16 cellular contexts compared by ENCODE assay signal in genomic region chr7:40268836-40269235, GRCh38.
A peak's percentile ranks its signal among the peaks of the same experiment; 100 is the strongest.
DNase-seq lines count a peak whose midpoint lies in the region; ATAC-seq lines count a peak whose summit lies in the region.
"Had no signal": no experiment of that assay in that cellular context is flagged by ENCODE, and none has a peak within 500 bp of the region (broad histone marks: within the 10 kb centered on the region; RNA-seq: fewer than 3 reads in every experiment).

No MANE protein-coding gene starts in this region.

- H3K9me3 Mint-ChIP-seq in dendritic cell treated with granulocyte-macrophage colony-stimulating factor and Interleukin-4, amounts not matched to agents 40 ng/mL and 50 ng/mL, for 4 days = no peaks in the 10 kb centered on the region
- H3K9me3 Mint-ChIP-seq in stimulated activated effector memory CD8-positive, alpha-beta T cell treated with anti-CD3 and anti-CD28 coated beads, Interleukin-12 subunit alpha, Interleukin-12 subunit beta, amount 100 ng/mL, for 72 hours = no peaks in the 10 kb centered on the region
- H3K9me3 Mint-ChIP-seq: activated naive CD8-positive, alpha-beta T cell treated with anti-CD3 and anti-CD28 coated beads for 36 hours; activated T-cell treated with anti-CD3 and anti-CD28 coated beads, Interleukin-2, amount 50 U/mL, for 72 hours; mesothelial cell of epicardium had no signal

- DNase-seq in NOMO-1 (lab: John Stamatoyannopoulos, UW; ENCODE audit: unreplicated experiment in 2 of 2) (peak; percentile 84 to 99), pons (ENCODE audit: low spot score) (peak; percentile 69), NCI-H82 (lab: John Stamatoyannopoulos, UW) (no peak)
- no peak for DNase-seq in stimulated activated effector memory CD8-positive, alpha-beta T cell treated with anti-CD3 and anti-CD28 coated beads, Interleukin-12 subunit alpha, Interleukin-12 subunit beta, amount 100 ng/mL, for 72 hours (ENCODE audit: low spot score in 2 of 2)
- no peak for DNase-seq in stimulated activated CD4-positive, alpha-beta T cell treated with anti-CD3 and anti-CD28 coated beads, Interleukin-12 subunit alpha, Interleukin-12 subunit beta, amount 100 ng/mL, for 4 hours
- DNase-seq: activated CD4-positive, CD25-positive, alpha-beta regulatory T cell; activated CD8-positive, alpha-beta memory T cell treated with anti-CD3 and anti-CD28 coated beads for 24 hours; activated naive CD8-positive, alpha-beta T cell treated with anti-CD3 and anti-CD28 coated beads for 36 hours; activated T-cell treated with anti-CD3 and anti-CD28 coated beads, Interleukin-2, amount 50 U/mL, for 72 hours; Caco-2; kidney had no signal

- no peaks in the 10 kb centered on the region for H3K27me3 Mint-ChIP-seq in dendritic cell treated with granulocyte-macrophage colony-stimulating factor and Interleukin-4, amounts not matched to agents 40 ng/mL and 50 ng/mL, for 4 days
- H3K27me3 Mint-ChIP-seq: activated naive CD8-positive, alpha-beta T cell treated with anti-CD3 and anti-CD28 coated beads for 36 hours had no signal

- intact Hi-C loops in dendritic cell treated with granulocyte-macrophage colony-stimulating factor and Interleukin-4, amounts not matched to agents 40 ng/mL and 50 ng/mL, for 4 days (cut with micrococcal nuclease) = no loop called here

- peaks cover 9% of the 10 kb centered on the region for H3K4me1 Mint-ChIP-seq in dendritic cell treated with granulocyte-macrophage colony-stimulating factor and Interleukin-4, amounts not matched to agents 40 ng/mL and 50 ng/mL, for 4 days (ENCODE audit: low read depth)
- H3K4me1 Mint-ChIP-seq in stimulated activated effector memory CD8-positive, alpha-beta T cell treated with anti-CD3 and anti-CD28 coated beads, Interleukin-12 subunit alpha, Interleukin-12 subunit beta, amount 100 ng/mL, for 72 hours = peaks cover 2% of the 10 kb centered on the region

- peak overlapping the region; percentile 39 for H3K4me3 Mint-ChIP-seq in dendritic cell treated with granulocyte-macrophage colony-stimulating factor and Interleukin-4, amounts not matched to agents 40 ng/mL and 50 ng/mL, for 4 days
- no peak overlapping the region for H3K4me3 Mint-ChIP-seq in stimulated activated effector memory CD8-positive, alpha-beta T cell treated with anti-CD3 and anti-CD28 coated beads, Interleukin-12 subunit alpha, Interleukin-12 subunit beta, amount 100 ng/mL, for 72 hours
- H3K4me3 Mint-ChIP-seq: activated naive CD8-positive, alpha-beta T cell treated with anti-CD3 and anti-CD28 coated beads for 36 hours; activated T-cell treated with anti-CD3 and anti-CD28 coated beads, Interleukin-2, amount 50 U/mL, for 72 hours; mesothelial cell of epicardium had no signal

- H3K36me3 Mint-ChIP-seq in dendritic cell treated with granulocyte-macrophage colony-stimulating factor and Interleukin-4, amounts not matched to agents 40 ng/mL and 50 ng/mL, for 4 days (ENCODE audit: low read depth) = no peaks in the 10 kb centered on the region
- H3K36me3 Mint-ChIP-seq in stimulated activated effector memory CD8-positive, alpha-beta T cell treated with anti-CD3 and anti-CD28 coated beads, Interleukin-12 subunit alpha, Interleukin-12 subunit beta, amount 100 ng/mL, for 72 hours = no peaks in the 10 kb centered on the region
- H3K36me3 Mint-ChIP-seq: activated naive CD8-positive, alpha-beta T cell treated with anti-CD3 and anti-CD28 coated beads for 36 hours; mesothelial cell of epicardium had no signal

- peak overlapping the region; percentile 79 for H3K27ac Mint-ChIP-seq in dendritic cell treated with granulocyte-macrophage colony-stimulating factor and Interleukin-4, amounts not matched to agents 40 ng/mL and 50 ng/mL, for 4 days
- no peak overlapping the region for H3K27ac Mint-ChIP-seq in stimulated activated effector memory CD8-positive, alpha-beta T cell treated with anti-CD3 and anti-CD28 coated beads, Interleukin-12 subunit alpha, Interleukin-12 subunit beta, amount 100 ng/mL, for 72 hours
- H3K27ac Mint-ChIP-seq: activated naive CD8-positive, alpha-beta T cell treated with anti-CD3 and anti-CD28 coated beads for 36 hours; activated T-cell treated with anti-CD3 and anti-CD28 coated beads, Interleukin-2, amount 50 U/mL, for 72 hours; mesothelial cell of epicardium had no signal

- peak; percentile 67 for ATAC-seq in GM18520 (IDR thresholded peaks at IDR 0.05; ENCODE audit: unreplicated experiment)
- no peak for ATAC-seq in stimulated activated effector memory CD8-positive, alpha-beta T cell treated with anti-CD3 and anti-CD28 coated beads, Interleukin-12 subunit alpha, Interleukin-12 subunit beta, amount 100 ng/mL, for 72 hours
- ATAC-seq: activated T-cell treated with anti-CD3 and anti-CD28 coated beads, Interleukin-2, amount 50 U/mL, for 72 hours; body of pancreas; HCT116 had no signal

Comparison
In these comparisons a context has a peak if more than half of its experiments do, and no peak if none do; other contexts are left out.
1. DNase-seq: peak in NOMO-1 (2 of 2) and pons (single experiment); none in NCI-H82 (single experiment), stimulated activated effector memory CD8-positive, alpha-beta T cell treated with anti-CD3 and anti-CD28 coated beads, Interleukin-12 subunit alpha, Interleukin-12 subunit beta, amount 100 ng/mL, for 72 hours (0 of 2) and stimulated activated CD4-positive, alpha-beta T cell treated with anti-CD3 and anti-CD28 coated beads, Interleukin-12 subunit alpha, Interleukin-12 subunit beta, amount 100 ng/mL, for 4 hours (single experiment).